In the genomic region with DNA sequence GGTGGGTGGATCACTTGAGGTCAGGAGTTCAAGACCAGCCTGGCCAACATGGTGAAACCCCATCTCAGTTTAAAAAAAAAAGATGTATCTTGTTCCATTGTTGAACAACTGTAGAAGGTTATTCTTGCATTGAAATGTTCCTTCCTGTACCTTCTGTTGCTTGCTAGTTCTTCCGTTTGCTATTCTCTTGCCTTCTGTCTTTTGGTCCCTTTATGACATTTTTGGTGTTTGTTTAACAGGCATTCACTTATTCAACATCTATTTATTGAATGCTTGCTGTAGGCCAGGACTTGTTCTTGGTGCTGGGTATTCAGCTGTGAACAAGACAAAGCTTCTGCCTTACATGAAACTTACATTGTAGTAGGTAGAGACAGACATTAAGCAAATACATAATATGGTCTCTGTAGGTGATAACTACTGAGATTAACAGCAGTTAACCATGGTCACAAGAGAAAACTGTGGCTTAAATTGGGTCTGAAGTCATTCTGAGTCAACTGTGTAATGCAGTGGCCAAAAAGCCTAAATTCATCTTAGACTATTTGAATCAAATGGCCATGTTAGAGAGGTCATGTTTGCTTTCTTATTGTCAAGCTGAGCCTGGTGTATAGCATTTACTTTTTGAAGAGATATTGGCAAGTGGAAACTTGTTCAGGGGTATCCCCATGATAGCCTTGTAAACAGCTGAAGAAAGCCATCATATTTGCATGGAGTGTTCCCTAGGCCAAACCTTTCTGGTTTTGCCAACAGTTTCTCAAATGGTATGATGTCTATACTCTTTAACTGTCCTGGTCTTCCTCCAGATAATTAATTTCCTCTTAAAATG, we compare ENCODE assay signal across 15 cellular contexts. TPM values are rescaled to one million over a fixed set of nuclear protein-coding genes. Genes with fewer than 3 reads are reported as not detected.
DNase-seq lines count a peak whose midpoint lies in the region; ATAC-seq, FAIRE-seq and TF ChIP-seq lines count a peak whose summit lies in the region.
"Had no signal": no experiment of that assay in that cellular context is flagged by ENCODE, and none has a peak within 500 bp of the region (broad histone marks: within the 10 kb centered on the region; RNA-seq: fewer than 3 reads in every experiment).

No MANE protein-coding gene starts in this region.

- POLR2A ChIA-PET in Caco-2 (lab: Charles Lee), result no interaction called here

- peaks cover 0 to 4% of the 10 kb centered on the region in 2 donors for H3K36me3 Mint-ChIP-seq in activated naive CD4-positive, alpha-beta T cell treated with anti-CD3 and anti-CD28 coated beads, Interleukin-2, amount 50 U/mL, for 72 hours
- peaks cover 15% of the 10 kb centered on the region for H3K36me3 Mint-ChIP-seq in Caco-2 (ENCODE audit: insufficient read depth, unreplicated experiment)

- WGBS in adrenal gland, 4 donors, result 94 to 97% (median 97%) methylated on average over 1 of the region's 1 CpG
- 58 to 78% (median 71%) methylated on average over 1 of the region's 1 CpG for WGBS in spleen, 5 donors

- TF ChIP-seq POLR2A in GM12891 (IDR thresholded peaks at IDR 0.05; ENCODE audit: low read depth, low read length) (no peak), adrenal gland (IDR thresholded peaks at IDR 0.05) (no peak), spleen (IDR thresholded peaks at IDR 0.05) (no peak)

- no peaks in the 10 kb centered on the region for H3K27me3 Mint-ChIP-seq in Caco-2 (ENCODE audit: insufficient read depth, unreplicated experiment)
- H3K27me3 Mint-ChIP-seq: dendritic cell treated with granulocyte-macrophage colony-stimulating factor and Interleukin-4, amounts not matched to agents 40 ng/mL and 50 ng/mL, for 4 days had no signal

- DNase-seq in GM12891 (ENCODE audit: insufficient read length, low spot score) (no peak), NCI-H69 (lab: John Stamatoyannopoulos, UW) (peak; percentile 91), adrenal gland (no peak), Caco-2 (no peak), spleen (no peak)
- DNase-seq in activated naive CD4-positive, alpha-beta T cell treated with anti-CD3 and anti-CD28 coated beads, Interleukin-2, amount 50 U/mL, for 72 hours (ENCODE audit: low spot score in 2 of 2), result no peak
- DNase-seq: activated T-cell treated with anti-CD3 and anti-CD28 coated beads, Interleukin-2, amount 50 U/mL, for 48 hours; glutamatergic neuron; midbrain; NCI-H510A; stimulated activated naive CD8-positive, alpha-beta T cell treated with anti-CD3 and anti-CD28 coated beads, Interleukin-15, Interleukin-2, amounts not matched to agents 100 U/mL and 50 U/mL, for 24 hours had no signal

- H3K27ac ChIP-seq in adrenal gland (no peak overlapping the region), spleen (peak overlapping the region in 4 of 8 donors; percentile 4 to 73 (median 58))
- H3K27ac ChIP-seq: skin epidermis had no signal

- peaks cover 7 to 30% of the 10 kb centered on the region in 2 donors for H3K4me1 ChIP-seq in adrenal gland (replicated peaks in 1 of 2)
- H3K4me1 ChIP-seq in Caco-2, result peaks cover 27% of the 10 kb centered on the region
- H3K4me1 ChIP-seq in spleen, result peaks cover 16 to 54% (median 30%) of the 10 kb centered on the region in 6 donors

- CTCF ChIA-PET in Caco-2 (lab: Charles Lee), result no interaction called here

- no peak for TF ChIP-seq CTCF in adrenal gland (IDR thresholded peaks at IDR 0.05)
- TF ChIP-seq CTCF in Caco-2 (IDR thresholded peaks at IDR 0.05; ENCODE audit: insufficient read depth in 1 of 2, low read depth in 1 of 2, low read length in 1 of 2, severe bottlenecking in 1 of 2, unreplicated experiment in 1 of 2), result no peak
- TF ChIP-seq CTCF in spleen (IDR thresholded peaks at IDR 0.05 in 8 of 11, conservative IDR thresholded peaks at IDR 0.05 in 3 of 11), result no peak

- intact Hi-C loops in adrenal gland (cut with DNase I) (no loop called here), Caco-2 (cut with micrococcal nuclease; ENCODE audit: unreplicated experiment) (no loop called here), spleen (cut with DNase I; ENCODE audit: low total_unique reads) (no loop called here)

- peak; percentile 87 for FAIRE-seq in GM12891 (lab: Jason Lieb, UNC)

- no peaks in the 10 kb centered on the region for H3K9me3 ChIP-seq in adrenal gland (replicated peaks in 1 of 3)
- H3K9me3 ChIP-seq in Caco-2, result no peaks in the 10 kb centered on the region
- no peaks in the 10 kb centered on the region for H3K9me3 ChIP-seq in spleen

- H3K27ac Mint-ChIP-seq in activated naive CD4-positive, alpha-beta T cell treated with anti-CD3 and anti-CD28 coated beads, Interleukin-2, amount 50 U/mL, for 72 hours, result no peak overlapping the region
- no peak overlapping the region for H3K27ac Mint-ChIP-seq in Caco-2 (ENCODE audit: unreplicated experiment)
- H3K27ac Mint-ChIP-seq: dendritic cell treated with granulocyte-macrophage colony-stimulating factor and Interleukin-4, amounts not matched to agents 40 ng/mL and 50 ng/mL, for 4 days had no signal

- H3K36me3 ChIP-seq in adrenal gland (replicated peaks in 1 of 2) (no peaks in the 10 kb centered on the region), Caco-2 (ENCODE audit: control insufficient read depth, insufficient read depth, low read length) (no peaks in the 10 kb centered on the region), spleen (no peaks in the 10 kb centered on the region)

- H3K4me3 ChIP-seq in adrenal gland, result no peak overlapping the region
- no peak overlapping the region for H3K4me3 ChIP-seq in Caco-2 (ENCODE audit: low read depth, low read length)
- H3K4me3 ChIP-seq in spleen, result no peak overlapping the region
- H3K4me3 ChIP-seq: skin epidermis had no signal

- no TSS peak for BruUV-seq in Caco-2 (replicated peaks; lab: Mats Ljungman, UMichigan)

- peaks cover 42% of the 10 kb centered on the region for H3K4me1 Mint-ChIP-seq in Caco-2 (ENCODE audit: low read depth, unreplicated experiment)

- peaks cover 0 to 5% of the 10 kb centered on the region in 2 donors for H3K9me3 Mint-ChIP-seq in activated naive CD4-positive, alpha-beta T cell treated with anti-CD3 and anti-CD28 coated beads, Interleukin-2, amount 50 U/mL, for 72 hours
- H3K9me3 Mint-ChIP-seq in Caco-2 (ENCODE audit: unreplicated experiment), result peaks cover 12% of the 10 kb centered on the region
- H3K9me3 Mint-ChIP-seq: dendritic cell treated with granulocyte-macrophage colony-stimulating factor and Interleukin-4, amounts not matched to agents 40 ng/mL and 50 ng/mL, for 4 days had no signal

- H3K4me3 Mint-ChIP-seq in Caco-2 (ENCODE audit: unreplicated experiment), result no peak overlapping the region
- H3K4me3 Mint-ChIP-seq: dendritic cell treated with granulocyte-macrophage colony-stimulating factor and Interleukin-4, amounts not matched to agents 40 ng/mL and 50 ng/mL, for 4 days had no signal

- peak; percentile 70 for ATAC-seq in GM19463 (IDR thresholded peaks at IDR 0.05; ENCODE audit: unreplicated experiment)
- ATAC-seq in HG02973 (IDR thresholded peaks at IDR 0.05; ENCODE audit: unreplicated experiment), result peak; percentile 69
- ATAC-seq in activated naive CD4-positive, alpha-beta T cell treated with anti-CD3 and anti-CD28 coated beads, Interleukin-2, amount 50 U/mL, for 72 hours, result no peak
- ATAC-seq: stimulated activated naive CD8-positive, alpha-beta T cell treated with anti-CD3 and anti-CD28 coated beads, Interleukin-15, Interleukin-2, amounts not matched to agents 100 U/mL and 50 U/mL, for 24 hours had no signal

- H3K27me3 ChIP-seq in adrenal gland, result no peaks in the 10 kb centered on the region
- no peaks in the 10 kb centered on the region for H3K27me3 ChIP-seq in Caco-2 (replicated peaks; ENCODE audit: control insufficient read depth, insufficient read depth, low read length)
- no peaks in the 10 kb centered on the region for H3K27me3 ChIP-seq in spleen (replicated peaks in 1 of 7)

TF ChIP-seq in GM12891, 5 proteins besides CTCF, POLR2A, EP300 and RAD21:
- TF ChIP-seq POLR2AphosphoS5 (IDR thresholded peaks at IDR 0.05; ENCODE audit: low read depth, low read length), result no peak
- TF ChIP-seq POU2F2 (IDR thresholded peaks at IDR 0.05; ENCODE audit: low read depth, low read length), result peak; percentile 70
- no peak for TF ChIP-seq SPI1 (IDR thresholded peaks at IDR 0.05; ENCODE audit: low read depth, low read length)
- TF ChIP-seq TAF1 (IDR thresholded peaks at IDR 0.05; ENCODE audit: low read depth, low read length), result no peak
- no peak for TF ChIP-seq PAX5 (IDR thresholded peaks at IDR 0.05; ENCODE audit: insufficient read depth, low read length, severe bottlenecking)

RNA-seq across cellular contexts. Expression of a gene that starts 35.6 kb away (rescaled TPM):
- 1.5 TPM for polyA plus RNA-seq in GM12891 (2012; ENCODE audit: low read depth, missing spikeins)
- 10 to 100 TPM; 12.9 to 58.2 (median 36.5) TPM for total RNA-seq in adrenal gland
- 10 to 100 TPM in 1 of 3 donors, 1 to 10 TPM in 2; 4.1 to 14.1 (median 8.9) TPM for polyA plus RNA-seq in adrenal gland
- total RNA-seq in activated naive CD4-positive, alpha-beta T cell treated with anti-CD3 and anti-CD28 coated beads, Interleukin-2, amount 50 U/mL, for 72 hours, result 1 to 10 TPM in 1 of 2 donors, not detected in 1; 3.2 TPM
- 46.9 and 48.9 TPM in 2 replicates for total RNA-seq in Caco-2 (2022)
- 10 to 100 TPM; 21.6 to 53.6 (median 33.1) TPM for total RNA-seq in spleen
- 1 to 10 TPM; 1.6 to 4.7 (median 3.1) TPM for polyA plus RNA-seq in spleen

Comparison
In these comparisons a context has a peak if more than half of its experiments do, and no peak if none do; other contexts are left out.
1. ATAC-seq: peak in GM19463 (single experiment) and HG02973 (single experiment); none in activated naive CD4-positive, alpha-beta T cell treated with anti-CD3 and anti-CD28 coated beads, Interleukin-2, amount 50 U/mL, for 72 hours (0 of 2).